22 cellular contexts compared by ENCODE assay signal in the genomic region with DNA sequence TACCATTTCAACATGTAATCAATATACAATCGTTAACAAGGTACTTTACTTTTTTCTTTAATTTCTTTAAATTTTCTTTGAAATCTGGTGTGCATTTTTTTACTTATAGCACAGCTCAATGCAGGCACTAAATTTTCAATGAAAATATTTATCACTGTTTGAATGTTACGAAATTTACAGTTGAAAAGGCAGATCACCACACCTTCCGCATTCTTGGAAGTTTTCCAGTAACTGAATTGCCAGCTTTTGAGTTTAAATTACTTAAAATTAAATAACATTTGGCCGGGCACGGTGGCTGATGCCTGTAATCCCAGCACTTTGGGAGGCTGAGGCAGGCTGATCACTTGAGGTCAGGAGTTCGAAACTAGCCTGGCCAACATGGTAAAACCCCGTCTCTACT.
"Had no signal": no experiment of that assay in that cellular context is flagged by ENCODE, and none has a peak within 500 bp of the region (broad histone marks: within the 10 kb centered on the region; RNA-seq: fewer than 3 reads in every experiment).

No MANE protein-coding gene starts in this region.

- DNase-seq: effector memory CD8-positive, alpha-beta T cell; esophagus squamous epithelium; foreskin fibroblast; head of caudate nucleus; kidney; left cardiac atrium; left ventricle myocardium inferior; lower lobe of right lung; mesenchymal stem cell; midbrain; occipital lobe; pancreas; right cardiac atrium; small intestine; stimulated activated CD4-positive, alpha-beta T cell treated with anti-CD3 and anti-CD28 coated beads, Interleukin-12 subunit alpha, Interleukin-12 subunit beta, amount 100 ng/mL, for 4 hours; stimulated activated naive CD4-positive, alpha-beta T cell treated with Interleukin-2 at 50 U/mL for 16 hours had no signal

- H3K9me3 ChIP-seq: esophagus squamous epithelium, gastroesophageal sphincter, left ventricle myocardium inferior, lower lobe of right lung, pancreas had no signal

- H3K27ac ChIP-seq: esophagus squamous epithelium, gastroesophageal sphincter, left ventricle myocardium inferior, lower lobe of right lung, neural progenitor cell, pancreas had no signal

- H3K27ac Mint-ChIP-seq: dendritic cell treated with granulocyte-macrophage colony-stimulating factor and Interleukin-4, amounts not matched to agents 40 ng/mL and 50 ng/mL, for 4 days; effector memory CD8-positive, alpha-beta T cell; natural killer cell treated with Interleukin-12 subunit alpha and Interleukin-12 subunit beta and Interleukin-15 and Interleukin-18, amount 100 ng/mL, for 72 hours; progenitor cell of endocrine pancreas had no signal

- H3K4me1 ChIP-seq: gastroesophageal sphincter, left ventricle myocardium inferior, lower lobe of right lung, pancreas had no signal

- H3K27me3 ChIP-seq: hepatocyte had no signal

- ATAC-seq: effector memory CD8-positive, alpha-beta T cell; gastroesophageal sphincter; left cardiac atrium; lower lobe of right lung; natural killer cell treated with Interleukin-12 subunit alpha and Interleukin-12 subunit beta and Interleukin-15 and Interleukin-18, amount 100 ng/mL, for 72 hours; pancreas; right cardiac atrium had no signal

- H3K9ac ChIP-seq: neural progenitor cell had no signal

- H3K4me3 ChIP-seq: esophagus squamous epithelium, gastroesophageal sphincter, hepatocyte, left ventricle myocardium inferior, lower lobe of right lung, neural progenitor cell, pancreas had no signal

- H3K79me2 ChIP-seq: hepatocyte had no signal

- H3K36me3 Mint-ChIP-seq: natural killer cell treated with Interleukin-12 subunit alpha and Interleukin-12 subunit beta and Interleukin-15 and Interleukin-18, amount 100 ng/mL, for 72 hours; neural progenitor cell had no signal

- H3K9me3 Mint-ChIP-seq: dendritic cell treated with granulocyte-macrophage colony-stimulating factor and Interleukin-4, amounts not matched to agents 40 ng/mL and 50 ng/mL, for 4 days; effector memory CD8-positive, alpha-beta T cell; natural killer cell treated with Interleukin-12 subunit alpha and Interleukin-12 subunit beta and Interleukin-15 and Interleukin-18, amount 100 ng/mL, for 72 hours had no signal

- H3K36me3 ChIP-seq: esophagus squamous epithelium, gastroesophageal sphincter, left ventricle myocardium inferior, lower lobe of right lung, neural progenitor cell, pancreas had no signal

- H3K4me3 Mint-ChIP-seq: dendritic cell treated with granulocyte-macrophage colony-stimulating factor and Interleukin-4, amounts not matched to agents 40 ng/mL and 50 ng/mL, for 4 days; effector memory CD8-positive, alpha-beta T cell; natural killer cell treated with Interleukin-12 subunit alpha and Interleukin-12 subunit beta and Interleukin-15 and Interleukin-18, amount 100 ng/mL, for 72 hours had no signal

- H2AFZ ChIP-seq: hepatocyte, neural progenitor cell had no signal
